11 cellular contexts compared by ENCODE assay signal in genomic region chr3:143135150-143135549, GRCh38. TPM values are rescaled to one million over a fixed set of nuclear protein-coding genes. Genes with fewer than 3 reads are reported as not detected.
A peak's percentile ranks its signal among the peaks of the same experiment; 100 is the strongest.
DNase-seq lines count a peak whose midpoint lies in the region; ATAC-seq and TF ChIP-seq lines count a peak whose summit lies in the region.
"Had no signal": no experiment of that assay in that cellular context is flagged by ENCODE, and none has a peak within 500 bp of the region (broad histone marks: within the 10 kb centered on the region; RNA-seq: fewer than 3 reads in every experiment).

No MANE protein-coding gene starts in this region.

- H3K36me3 Mint-ChIP-seq in activated T-helper 2 cell treated with anti-CD3 and anti-CD28 coated beads, Interferon-gamma antibody, Interleukin-2, Interleukin-4, amounts not matched to agents 10 μg/mL and 5 μg/mL and 100 μg/mL, durations not matched to agents 14 hours and 24 hours and 36 hours (ENCODE audit: low read depth) = peaks cover 4% of the 10 kb centered on the region

- TF ChIP-seq CTCF in left ventricle myocardium inferior (IDR thresholded peaks at IDR 0.05; ENCODE audit: borderline replicate concordance) = no peak

- no peak overlapping the region for H3K4me3 ChIP-seq in left ventricle myocardium inferior
- H3K4me3 ChIP-seq: BLaER1 treated with 17β-estradiol and CSF1 and Interleukin-3, amounts not matched to agents 10 nM and 100 nM; stomach had no signal

- H3K27me3 Mint-ChIP-seq in activated T-helper 2 cell treated with anti-CD3 and anti-CD28 coated beads, Interferon-gamma antibody, Interleukin-2, Interleukin-4, amounts not matched to agents 10 μg/mL and 5 μg/mL and 100 μg/mL, durations not matched to agents 14 hours and 24 hours and 36 hours (ENCODE audit: low read depth) = no peaks in the 10 kb centered on the region

- no peaks in the 10 kb centered on the region for H3K9me3 Mint-ChIP-seq in activated T-helper 2 cell treated with anti-CD3 and anti-CD28 coated beads, Interferon-gamma antibody, Interleukin-2, Interleukin-4, amounts not matched to agents 10 μg/mL and 5 μg/mL and 100 μg/mL, durations not matched to agents 14 hours and 24 hours and 36 hours

- no peaks in the 10 kb centered on the region for H3K36me3 ChIP-seq in left ventricle myocardium inferior
- H3K36me3 ChIP-seq: BLaER1 treated with 17β-estradiol and CSF1 and Interleukin-3, amounts not matched to agents 10 nM and 100 nM; stomach had no signal

- H3K4me1 Mint-ChIP-seq in activated T-helper 2 cell treated with anti-CD3 and anti-CD28 coated beads, Interferon-gamma antibody, Interleukin-2, Interleukin-4, amounts not matched to agents 10 μg/mL and 5 μg/mL and 100 μg/mL, durations not matched to agents 14 hours and 24 hours and 36 hours (ENCODE audit: low read depth) = peaks cover 17% of the 10 kb centered on the region

- H3K4me3 Mint-ChIP-seq in activated T-helper 2 cell treated with anti-CD3 and anti-CD28 coated beads, Interferon-gamma antibody, Interleukin-2, Interleukin-4, amounts not matched to agents 10 μg/mL and 5 μg/mL and 100 μg/mL, durations not matched to agents 14 hours and 24 hours and 36 hours (ENCODE audit: low read depth) = no peak overlapping the region

- no peak overlapping the region for H3K27ac Mint-ChIP-seq in activated T-helper 2 cell treated with anti-CD3 and anti-CD28 coated beads, Interferon-gamma antibody, Interleukin-2, Interleukin-4, amounts not matched to agents 10 μg/mL and 5 μg/mL and 100 μg/mL, durations not matched to agents 14 hours and 24 hours and 36 hours

- ATAC-seq in Right ventricle myocardium inferior (peak; percentile 50), GM21737 (IDR thresholded peaks at IDR 0.05; ENCODE audit: unreplicated experiment) (no peak)
- ATAC-seq: Panc1 had no signal

- intact Hi-C loops in Right ventricle myocardium inferior (cut with DNase I) (no loop called here), left ventricle myocardium inferior (cut with micrococcal nuclease) (no loop called here)
- intact Hi-C loops in activated T-helper 2 cell treated with anti-CD3 and anti-CD28 coated beads, Interferon-gamma antibody, Interleukin-2, Interleukin-4, amounts not matched to agents 10 μg/mL and 5 μg/mL and 100 μg/mL, durations not matched to agents 14 hours and 24 hours and 36 hours (cut with micrococcal nuclease) = no loop called here

- peaks cover 15% of the 10 kb centered on the region for H3K27me3 ChIP-seq in left ventricle myocardium inferior (ENCODE audit: low read depth)
- H3K27me3 ChIP-seq: BLaER1 treated with 17β-estradiol and CSF1 and Interleukin-3, amounts not matched to agents 10 nM and 100 nM; stomach had no signal

- peaks cover 11% of the 10 kb centered on the region for H3K4me1 ChIP-seq in left ventricle myocardium inferior
- H3K4me1 ChIP-seq: stomach had no signal

- no peaks in the 10 kb centered on the region for H3K9me3 ChIP-seq in left ventricle myocardium inferior (replicated peaks)
- H3K9me3 ChIP-seq: BLaER1 treated with 17β-estradiol and CSF1 and Interleukin-3, amounts not matched to agents 10 nM and 100 nM; stomach had no signal

- DNase-seq in Right ventricle myocardium inferior (ENCODE audit: missing footprints) (no peak), left ventricle myocardium inferior (no peak), SIG-M5 treated with dmso at 0.1 percent for 504 hours (lab: John Stamatoyannopoulos, UW; ENCODE audit: unreplicated experiment) (peak; percentile 87), fibroblast of the conjunctiva (ENCODE audit: low read depth) (peak; percentile 92), stromal cell of bone marrow (ENCODE audit: low read depth) (peak; percentile 91), globus pallidus (ENCODE audit: low spot score) (no peak)
- no peak for DNase-seq in activated T-helper 2 cell treated with anti-CD3 and anti-CD28 coated beads, Interferon-gamma antibody, Interleukin-2, Interleukin-4, amounts not matched to agents 10 μg/mL and 5 μg/mL and 100 μg/mL, durations not matched to agents 14 hours and 24 hours and 36 hours (ENCODE audit: low spot score)
- DNase-seq: stomach had no signal

- H3K27ac ChIP-seq in left ventricle myocardium inferior (replicated peaks) = no peak overlapping the region
- H3K27ac ChIP-seq: stomach had no signal

RNA-seq across cellular contexts. Expression of gene CHST2, which starts 15.6 kb away (rescaled TPM):
- total RNA-seq in Right ventricle myocardium inferior (1.9 TPM), left ventricle myocardium inferior (1.8 TPM)
- total RNA-seq in activated T-helper 2 cell treated with anti-CD3 and anti-CD28 coated beads, Interferon-gamma antibody, Interleukin-2, Interleukin-4, amounts not matched to agents 10 μg/mL and 5 μg/mL and 100 μg/mL, durations not matched to agents 14 hours and 24 hours and 36 hours = 7.4 and 7.7 TPM in 2 replicates

Comparison
In these comparisons a context has a peak if more than half of its experiments do, and no peak if none do; other contexts are left out.
1. DNase-seq: peak in SIG-M5 treated with dmso at 0.1 percent for 504 hours (single experiment), fibroblast of the conjunctiva (single experiment) and stromal cell of bone marrow (single experiment); none in Right ventricle myocardium inferior (single experiment), left ventricle myocardium inferior (single experiment), globus pallidus (single experiment) and activated T-helper 2 cell treated with anti-CD3 and anti-CD28 coated beads, Interferon-gamma antibody, Interleukin-2, Interleukin-4, amounts not matched to agents 10 μg/mL and 5 μg/mL and 100 μg/mL, durations not matched to agents 14 hours and 24 hours and 36 hours (single experiment).